Comparison of ENCODE assay signal across 17 cellular contexts in genomic region chr11:65295571-65296338, GRCh38. TPM values are rescaled to one million over a fixed set of nuclear protein-coding genes. Genes with fewer than 3 reads are reported as not detected.
DNase-seq lines count a peak whose midpoint lies in the region; ATAC-seq and TF ChIP-seq lines count a peak whose summit lies in the region.
"Had no signal": no experiment of that assay in that cellular context is flagged by ENCODE, and none has a peak within 500 bp of the region (broad histone marks: within the 10 kb centered on the region; RNA-seq: fewer than 3 reads in every experiment).

No MANE protein-coding gene starts in this region.

- H3K4me1 ChIP-seq in HUES48 (ENCODE audit: control insufficient read depth, insufficient read depth, low read length) (0 out of 2 replicates have a peak, but pooled peaks cover 7% of the 10 kb centered on the region), lung (ENCODE audit: control insufficient read depth in 2 of 2, insufficient read depth in 2 of 2, low read length in 2 of 2) (peaks cover 2 to 11% of the 10 kb centered on the region in 2 donors), stomach (peaks cover 54 to 94% (median 80%) of the 10 kb centered on the region in 4 donors), body of pancreas (peaks cover 21% of the 10 kb centered on the region)

- H3K36me3 ChIP-seq in HUES48 (ENCODE audit: control insufficient read depth, insufficient read depth, low read length) = peaks cover 80% of the 10 kb centered on the region
- peaks cover 0 to 24% of the 10 kb centered on the region in 2 donors for H3K36me3 ChIP-seq in lung (ENCODE audit: control insufficient read depth in 2 of 2, insufficient read depth in 2 of 2, low read length in 2 of 2)
- H3K36me3 ChIP-seq in stomach = peaks cover 18 to 42% (median 38%) of the 10 kb centered on the region in 4 donors
- H3K36me3 ChIP-seq in body of pancreas (replicated peaks in 1 of 2; ENCODE audit: insufficient read depth in 1 of 2, low read depth in 2 of 2) = peaks cover 0 to 9% of the 10 kb centered on the region in 2 donors

- H3K9me3 ChIP-seq in HUES48 (ENCODE audit: control insufficient read depth, insufficient read depth, low read length) (no peaks in the 10 kb centered on the region), lung (ENCODE audit: control insufficient read depth in 2 of 2, insufficient read depth in 1 of 2, low read length in 1 of 2) (no peaks in the 10 kb centered on the region), stomach (no peaks in the 10 kb centered on the region), body of pancreas (no peaks in the 10 kb centered on the region)

- ATAC-seq in lung (ENCODE audit: insufficient read depth, low FRiP score) (no peak), body of pancreas (no peak), HG03442 (IDR thresholded peaks at IDR 0.05; ENCODE audit: unreplicated experiment) (no peak)
- ATAC-seq: activated T-cell treated with anti-CD3 and anti-CD28 coated beads, Interleukin-2, amount 50 U/mL, for 4 hours; natural killer cell treated with Interleukin-12 subunit alpha and Interleukin-12 subunit beta and Interleukin-15 and Interleukin-18, amount 100 ng/mL, for 72 hours had no signal

- DNase-seq in coronary artery (ENCODE audit: low spot score) (no peak), lung (ENCODE audit: low spot score) (no peak), stomach (no peak), OCI-M1 (lab: John Stamatoyannopoulos, UW) (no peak), body of pancreas (no peak), NCI-H1694 (lab: John Stamatoyannopoulos, UW) (no peak)
- DNase-seq: activated CD4-positive, alpha-beta T cell treated with anti-CD3 and anti-CD28 coated beads, Interleukin-2, amount 10 ng/mL, durations not matched to agents 24 days and 14 days; activated T-cell treated with anti-CD3 and anti-CD28 coated beads, Interleukin-2, amount 50 U/mL, for 4 hours; effector CD4-positive, alpha-beta T cell; NCI-H1092; NCI-H69; stimulated activated CD4-positive, alpha-beta T cell treated with anti-CD3 and anti-CD28 coated beads, Interleukin-15, amount 100 ng/mL, for 24 hours; stimulated activated naive CD4-positive, alpha-beta T cell had no signal

- no peak overlapping the region for H3K9ac ChIP-seq in HUES48 (ENCODE audit: low read depth, low read length)

- 92 to 93% methylated on average over 11 of the region's 11 CpGs for whole genome bisulfite sequencing in lung, 2 donors
- WGBS in stomach, 5 donors = 86 to 94% (median 88%) methylated on average over 11 of the region's 11 CpGs
- 92 to 96% methylated on average over 10 to 11 of the region's 11 CpGs for WGBS in body of pancreas, 2 donors

- no peak for TF ChIP-seq CTCF in coronary artery (IDR thresholded peaks at IDR 0.05)
- no peak for TF ChIP-seq CTCF in lung (IDR thresholded peaks at IDR 0.05; ENCODE audit: control extremely low read depth, extremely low read depth)
- no peak for TF ChIP-seq CTCF in stomach (IDR thresholded peaks at IDR 0.05)
- no peak for TF ChIP-seq CTCF in body of pancreas (IDR thresholded peaks at IDR 0.05)

- H3K27ac ChIP-seq in HUES48 (ENCODE audit: low read depth, low read length) (peak overlapping the region; percentile 21), coronary artery (peak overlapping the region; percentile 26 to 59), lung (ENCODE audit: low read depth in 1 of 2, low read length in 1 of 2) (peak overlapping the region; percentile 7 to 36), stomach (peak overlapping the region in 4 of 5 donors; percentile 89 to 94 (median 90)), body of pancreas (no peak overlapping the region)

- H3K27me3 ChIP-seq in HUES48 (ENCODE audit: control insufficient read depth, insufficient read depth, low read length) (no peaks in the 10 kb centered on the region), lung (ENCODE audit: control insufficient read depth, insufficient read depth) (no peaks in the 10 kb centered on the region), stomach (no peaks in the 10 kb centered on the region), body of pancreas (no peaks in the 10 kb centered on the region)

- intact Hi-C loops in stomach (cut with DNase I; ENCODE audit: low total_unique reads) = no loop called here
- intact Hi-C loops in body of pancreas (cut with DNase I) = no loop called here

- no peak overlapping the region for H3K4me3 ChIP-seq in HUES48 (ENCODE audit: low read depth, low read length)
- no peak overlapping the region for H3K4me3 ChIP-seq in coronary artery
- H3K4me3 ChIP-seq in lung = no peak overlapping the region
- no peak overlapping the region for H3K4me3 ChIP-seq in stomach
- H3K4me3 ChIP-seq in body of pancreas = no peak overlapping the region

- TF ChIP-seq POLR2A in stomach (IDR thresholded peaks at IDR 0.05) (no peak), body of pancreas (IDR thresholded peaks at IDR 0.05) (no peak)

- no peak for TF ChIP-seq EP300 in stomach (IDR thresholded peaks at IDR 0.05)

RNA-seq across cellular contexts. Expression of gene CDC42EP2, which starts 18.9 kb away (rescaled TPM):
- 10 to 100 TPM in 1 of 2 donors, 1 to 10 TPM in 1; 9.2 to 28.9 TPM for total RNA-seq in lung
- polyA plus RNA-seq in lung = 10 to 100 TPM; 23.4 to 35.0 TPM
- total RNA-seq in stomach = 10 to 100 TPM in 2 of 5 donors, 1 to 10 TPM in 1, under 1 TPM in 1, not detected in 1; 0.89 to 18.3 (median 8.3) TPM
- 10 to 100 TPM; 13.8 to 22.0 (median 18.4) TPM for polyA plus RNA-seq in stomach
- 10 to 100 TPM in 1 of 2 donors, 1 to 10 TPM in 1; 8.3 to 16.8 TPM for total RNA-seq in body of pancreas

RNA-seq across cellular contexts. Expression of gene POLA2, which starts 34.0 kb away (rescaled TPM):
- total RNA-seq in lung (10 to 100 TPM in 1 of 2 donors, 1 to 10 TPM in 1; 9.7 to 14.2 TPM), stomach (10 to 100 TPM in 2 of 5 donors, 1 to 10 TPM in 3; 1.7 to 17.0 (median 5.5) TPM), body of pancreas (10 to 100 TPM in 1 of 2 donors, 1 to 10 TPM in 1; 7.3 to 19.1 TPM)
- polyA plus RNA-seq in lung (1 to 10 TPM; 4.5 to 9.2 TPM), stomach (10 to 100 TPM in 2 of 3 donors, 1 to 10 TPM in 1; 8.6 to 11.2 (median 10.3) TPM)

RNA-seq across cellular contexts. Expression of gene DPF2, which starts 37.9 kb away (rescaled TPM):
- total RNA-seq in lung (10 to 100 TPM; 44.6 to 53.2 TPM), stomach (10 to 100 TPM; 14.7 to 92.8 (median 35.1) TPM), body of pancreas (10 to 100 TPM; 18.1 to 30.1 TPM)
- polyA plus RNA-seq in lung (10 to 100 TPM; 21.5 to 25.0 TPM), stomach (10 to 100 TPM; 14.9 to 22.6 (median 19.6) TPM)

RNA-seq across cellular contexts. Expression of gene TIGD3, which starts 58.8 kb away (rescaled TPM):
- total RNA-seq in lung (under 1 TPM in 1 of 2 donors, not detected in 1; 0.21 TPM), stomach (1 to 10 TPM in 1 of 5 donors, not detected in 4; 4.5 TPM), body of pancreas (not detected)
- polyA plus RNA-seq in lung (under 1 TPM; 0.24 to 0.27 TPM), stomach (under 1 TPM in 2 of 3 donors, not detected in 1; 0.25 to 0.44 TPM)
- total RNA-seq: renal cortical epithelial cell had no signal

Comparison
In these comparisons a context has a peak if more than half of its experiments do, and no peak if none do; other contexts are left out.
1. H3K27ac ChIP-seq: peak in HUES48 (single experiment), coronary artery (2 of 2), lung (2 of 2) and stomach (4 of 5); none in body of pancreas (0 of 4).